In genomic region chr17:44112284-44113280, GRCh38 we compare ENCODE assay signal across 12 cellular contexts. TPM values are rescaled to one million over a fixed set of nuclear protein-coding genes. Genes with fewer than 3 reads are reported as not detected.
A peak's percentile ranks its signal among the peaks of the same experiment; 100 is the strongest.
DNase-seq lines count a peak whose midpoint lies in the region; ATAC-seq and FAIRE-seq lines count a peak whose summit lies in the region.
"Had no signal": no experiment of that assay in that cellular context is flagged by ENCODE, and none has a peak within 500 bp of the region (broad histone marks: within the 10 kb centered on the region; RNA-seq: fewer than 3 reads in every experiment).

No MANE protein-coding gene starts in this region.

- peaks cover 7% of the 10 kb centered on the region for H3K36me3 ChIP-seq in CD4-positive, CD25-positive, alpha-beta regulatory T cell (ENCODE audit: control insufficient read depth, insufficient read depth, low read length)
- H3K36me3 ChIP-seq in rectal smooth muscle tissue (ENCODE audit: control insufficient read depth, insufficient read depth, low read length) = peaks cover 3% of the 10 kb centered on the region

- H3K27me3 ChIP-seq in CD4-positive, CD25-positive, alpha-beta regulatory T cell (ENCODE audit: control insufficient read depth, insufficient read depth, low read length) = no peaks in the 10 kb centered on the region
- H3K27me3 ChIP-seq in rectal smooth muscle tissue (ENCODE audit: control insufficient read depth, insufficient read depth, low read length) = no peaks in the 10 kb centered on the region

- no peak for FAIRE-seq in frontal cortex (lab: Jason Lieb, UNC)
- FAIRE-seq: astrocyte, keratinocyte had no signal

- H3K27ac ChIP-seq in CD4-positive, CD25-positive, alpha-beta regulatory T cell (ENCODE audit: insufficient read depth, low read length, poor library complexity, severe bottlenecking) = no peak overlapping the region
- peak overlapping the region; percentile 6 for H3K27ac ChIP-seq in rectal smooth muscle tissue (ENCODE audit: low read depth, low read length)

- peaks cover 15% of the 10 kb centered on the region for H3K4me1 ChIP-seq in CD4-positive, CD25-positive, alpha-beta regulatory T cell (ENCODE audit: control insufficient read depth, insufficient read depth, low read length, poor library complexity, severe bottlenecking)
- peaks cover 42% of the 10 kb centered on the region for H3K4me1 ChIP-seq in rectal smooth muscle tissue (ENCODE audit: control insufficient read depth, insufficient read depth, low read length)

- no peak overlapping the region for H3K9ac ChIP-seq in rectal smooth muscle tissue (ENCODE audit: low read length)

- H3K4me1 Mint-ChIP-seq in CD4-positive, CD25-positive, alpha-beta regulatory T cell = peaks cover 0 to 50% (median 11%) of the 10 kb centered on the region in 4 donors

- H3K9me3 Mint-ChIP-seq in CD4-positive, CD25-positive, alpha-beta regulatory T cell = no peaks in the 10 kb centered on the region

- no peaks in the 10 kb centered on the region for H3K27me3 Mint-ChIP-seq in CD4-positive, CD25-positive, alpha-beta regulatory T cell

- no peak overlapping the region for H3K4me3 ChIP-seq in CD4-positive, CD25-positive, alpha-beta regulatory T cell (ENCODE audit: low read depth, low read length)
- H3K4me3 ChIP-seq in rectal smooth muscle tissue (ENCODE audit: low read length) = no peak overlapping the region

- H3K9me3 ChIP-seq in CD4-positive, CD25-positive, alpha-beta regulatory T cell (ENCODE audit: control insufficient read depth in 2 of 2, low read length in 2 of 2) = no peaks in the 10 kb centered on the region

- H3K36me3 Mint-ChIP-seq in CD4-positive, CD25-positive, alpha-beta regulatory T cell = peaks cover 9% of the 10 kb centered on the region

- intact Hi-C loops in cardiac septum (cut with DNase I) = loop anchor here (5.0 kb wide), 1 partner anchor 45 kb away; the partner anchor contains the start of gene LSM12

- no peak overlapping the region for H3K4me3 Mint-ChIP-seq in CD4-positive, CD25-positive, alpha-beta regulatory T cell

- ATAC-seq in CD4-positive, CD25-positive, alpha-beta regulatory T cell (ENCODE audit: low read depth in 2 of 2) = no peak
- ATAC-seq in HG02571 (IDR thresholded peaks at IDR 0.05; ENCODE audit: unreplicated experiment) = no peak

- H3K27ac Mint-ChIP-seq in CD4-positive, CD25-positive, alpha-beta regulatory T cell = peak overlapping the region in 2 of 3 donors; percentile 25 to 83

- DNase-seq in CD4-positive, CD25-positive, alpha-beta regulatory T cell = no peak
- peak; percentile 34 for DNase-seq in SHP77 treated with DMSO at 0.1 percent for 48 hours (lab: John Stamatoyannopoulos, UW)
- DNase-seq in cardiac septum (ENCODE audit: low spot score) = peak; percentile 79
- no peak for DNase-seq in frontal cortex (ENCODE audit: low spot score in 2 of 2)
- no peak for DNase-seq in cerebellar cortex (ENCODE audit: low spot score)
- DNase-seq in HPDE6-E6E7 (ENCODE audit: extremely low spot score) = no peak

RNA-seq across cellular contexts. Expression of gene HDAC5, which starts 10.9 kb away (rescaled TPM):
- total RNA-seq in CD4-positive, CD25-positive, alpha-beta regulatory T cell = 69.1 TPM
- polyA plus RNA-seq in CD4-positive, CD25-positive, alpha-beta regulatory T cell = 10 to 100 TPM; 10.6 to 16.4 (median 13.0) TPM
- total RNA-seq in cardiac septum = 75.5 TPM
- 87.6 TPM for total RNA-seq in frontal cortex

RNA-seq across cellular contexts. Expression of gene HROB, which starts 29.1 kb away (rescaled TPM):
- 9.2 TPM for total RNA-seq in CD4-positive, CD25-positive, alpha-beta regulatory T cell
- under 1 TPM; 0.16 to 0.67 (median 0.38) TPM for polyA plus RNA-seq in CD4-positive, CD25-positive, alpha-beta regulatory T cell
- total RNA-seq in cardiac septum (0.65 TPM), frontal cortex (0.82 TPM)

RNA-seq across cellular contexts. Expression of gene G6PC3, which starts 42.0 kb away (rescaled TPM):
- total RNA-seq in CD4-positive, CD25-positive, alpha-beta regulatory T cell = 10.7 TPM
- polyA plus RNA-seq in CD4-positive, CD25-positive, alpha-beta regulatory T cell = 10 to 100 TPM; 15.0 to 21.5 (median 16.5) TPM
- 33.6 TPM for total RNA-seq in cardiac septum
- total RNA-seq in frontal cortex = 11.4 TPM

RNA-seq across cellular contexts. Expression of gene LSM12, which starts 46.1 kb away (rescaled TPM):
- total RNA-seq in CD4-positive, CD25-positive, alpha-beta regulatory T cell = 42.6 TPM
- polyA plus RNA-seq in CD4-positive, CD25-positive, alpha-beta regulatory T cell = 10 to 100 TPM; 69.8 to 83.7 (median 72.6) TPM
- total RNA-seq in cardiac septum (39.2 TPM), frontal cortex (26.5 TPM)

RNA-seq across cellular contexts. Expression of gene ASB16, which starts 57.9 kb away (rescaled TPM):
- not detected for total RNA-seq in CD4-positive, CD25-positive, alpha-beta regulatory T cell
- polyA plus RNA-seq in CD4-positive, CD25-positive, alpha-beta regulatory T cell = under 1 TPM in 2 of 4 donors, not detected in 2; 0.09 to 0.16 TPM
- total RNA-seq in cardiac septum = 8.9 TPM
- total RNA-seq in frontal cortex = not detected
- total RNA-seq: astrocyte had no signal
- polyA plus RNA-seq: BJ, fibroblast of lung, keratinocyte had no signal

Comparison
In these comparisons a context has a peak if more than half of its experiments do, and no peak if none do; other contexts are left out.
1. DNase-seq: peak in SHP77 treated with DMSO at 0.1 percent for 48 hours (single experiment) and cardiac septum (single experiment); none in CD4-positive, CD25-positive, alpha-beta regulatory T cell (0 of 3), frontal cortex (0 of 2), cerebellar cortex (single experiment) and HPDE6-E6E7 (single experiment).